In genomic region chr1:125064029-125064428, GRCh38 we compare ENCODE assay signal across 7 cellular contexts.
DNase-seq lines count a peak whose midpoint lies in the region; TF ChIP-seq lines count a peak whose summit lies in the region.
"Not testable (repeated sequence)": the region's sequence is repeated elsewhere in the genome, so short reads cannot be mapped to it uniquely, and the experiment has no call there.

No MANE protein-coding gene starts in this region.

- CTCF ChIA-PET in Calu3 (lab: Charles Lee) = not testable (repeated sequence)

- H3K9me3 ChIP-seq in spleen = peaks cover 0 to 50% (median 27%) of the 10 kb centered on the region in 8 donors

- H3K4me1 Mint-ChIP-seq in Calu3 (ENCODE audit: low read depth, unreplicated experiment); endothelial cell (ENCODE audit: unreplicated experiment); nephron progenitor cell; progenitor cell of endocrine pancreas (ENCODE audit: low read depth): not testable (repeated sequence)

- H3K27me3 ChIP-seq in spleen (replicated peaks in 1 of 7) = not testable (repeated sequence)

- H3K4me3 ChIP-seq in spleen = not testable (repeated sequence)

- H3K9me3 Mint-ChIP-seq in Calu3 (ENCODE audit: low read depth, unreplicated experiment) = peaks cover 28% of the 10 kb centered on the region
- H3K9me3 Mint-ChIP-seq in endothelial cell (ENCODE audit: unreplicated experiment) = peaks cover 28% of the 10 kb centered on the region
- peaks cover 49% of the 10 kb centered on the region for H3K9me3 Mint-ChIP-seq in nephron progenitor cell
- peaks cover 25% of the 10 kb centered on the region for H3K9me3 Mint-ChIP-seq in progenitor cell of endocrine pancreas (ENCODE audit: low read depth)

- H3K27ac Mint-ChIP-seq in Calu3 (ENCODE audit: unreplicated experiment) (peak overlapping the region; percentile 14), progenitor cell of endocrine pancreas (peak overlapping the region; percentile 22)
- H3K27ac Mint-ChIP-seq in endothelial cell (ENCODE audit: unreplicated experiment); nephron progenitor cell: not testable (repeated sequence)

- intact Hi-C loops in Calu3 (cut with micrococcal nuclease; ENCODE audit: unreplicated experiment); spleen (cut with DNase I; ENCODE audit: low total_unique reads): not testable (repeated sequence)

- not testable (repeated sequence) for TF ChIP-seq POLR2A in spleen (IDR thresholded peaks at IDR 0.05)

- DNase-seq in Calu3; endothelial cell (ENCODE audit: low spot score); nephron progenitor cell; progenitor cell of endocrine pancreas (ENCODE audit: low spot score, unreplicated experiment): not testable (repeated sequence)
- DNase-seq in activated gamma-delta T cell (lab: John Stamatoyannopoulos, UW) = peak; percentile 2
- DNase-seq in islet precursor cell = peak; percentile 19
- DNase-seq in spleen = peak; percentile 34

- TF ChIP-seq CTCF in Calu3 (IDR thresholded peaks at IDR 0.05; ENCODE audit: unreplicated experiment); endothelial cell (IDR thresholded peaks at IDR 0.05; ENCODE audit: unreplicated experiment); nephron progenitor cell (IDR thresholded peaks at IDR 0.05); progenitor cell of endocrine pancreas (IDR thresholded peaks at IDR 0.05; ENCODE audit: unreplicated experiment); spleen (IDR thresholded peaks at IDR 0.05 in 8 of 11, conservative IDR thresholded peaks at IDR 0.05 in 3 of 11): not testable (repeated sequence)

- not testable (repeated sequence) for H3K4me1 ChIP-seq in spleen

- not testable (repeated sequence) for H3K36me3 Mint-ChIP-seq in Calu3 (ENCODE audit: insufficient read depth, unreplicated experiment)
- H3K36me3 Mint-ChIP-seq in endothelial cell (ENCODE audit: low read depth, unreplicated experiment) (peaks cover 18% of the 10 kb centered on the region), nephron progenitor cell (ENCODE audit: low read depth) (peaks cover 25% of the 10 kb centered on the region), progenitor cell of endocrine pancreas (ENCODE audit: insufficient read depth) (peaks cover 17% of the 10 kb centered on the region)

- not testable (repeated sequence) for H3K27me3 Mint-ChIP-seq in Calu3 (ENCODE audit: unreplicated experiment); nephron progenitor cell (ENCODE audit: low read depth, poor library complexity); progenitor cell of endocrine pancreas
- H3K27me3 Mint-ChIP-seq in endothelial cell (ENCODE audit: unreplicated experiment) = peaks cover 24% of the 10 kb centered on the region

- not testable (repeated sequence) for H3K36me3 ChIP-seq in spleen

- H3K27ac ChIP-seq in spleen = not testable (repeated sequence)

- H3K4me3 Mint-ChIP-seq in Calu3 (ENCODE audit: low read depth, unreplicated experiment); progenitor cell of endocrine pancreas (ENCODE audit: low read depth): not testable (repeated sequence)
- H3K4me3 Mint-ChIP-seq in endothelial cell (ENCODE audit: unreplicated experiment) (peak overlapping the region; percentile 66), nephron progenitor cell (peak overlapping the region; percentile 12)

- not testable (repeated sequence) for BruUV-seq in Calu3 (replicated peaks; lab: Mats Ljungman, UMichigan)

- WGBS in spleen, 5 donors = 87 to 94% (median 90%) methylated on average over 9 to 15 of the region's 17 CpGs
